Comparison of ENCODE assay signal across 8 cellular contexts in the genomic region with DNA sequence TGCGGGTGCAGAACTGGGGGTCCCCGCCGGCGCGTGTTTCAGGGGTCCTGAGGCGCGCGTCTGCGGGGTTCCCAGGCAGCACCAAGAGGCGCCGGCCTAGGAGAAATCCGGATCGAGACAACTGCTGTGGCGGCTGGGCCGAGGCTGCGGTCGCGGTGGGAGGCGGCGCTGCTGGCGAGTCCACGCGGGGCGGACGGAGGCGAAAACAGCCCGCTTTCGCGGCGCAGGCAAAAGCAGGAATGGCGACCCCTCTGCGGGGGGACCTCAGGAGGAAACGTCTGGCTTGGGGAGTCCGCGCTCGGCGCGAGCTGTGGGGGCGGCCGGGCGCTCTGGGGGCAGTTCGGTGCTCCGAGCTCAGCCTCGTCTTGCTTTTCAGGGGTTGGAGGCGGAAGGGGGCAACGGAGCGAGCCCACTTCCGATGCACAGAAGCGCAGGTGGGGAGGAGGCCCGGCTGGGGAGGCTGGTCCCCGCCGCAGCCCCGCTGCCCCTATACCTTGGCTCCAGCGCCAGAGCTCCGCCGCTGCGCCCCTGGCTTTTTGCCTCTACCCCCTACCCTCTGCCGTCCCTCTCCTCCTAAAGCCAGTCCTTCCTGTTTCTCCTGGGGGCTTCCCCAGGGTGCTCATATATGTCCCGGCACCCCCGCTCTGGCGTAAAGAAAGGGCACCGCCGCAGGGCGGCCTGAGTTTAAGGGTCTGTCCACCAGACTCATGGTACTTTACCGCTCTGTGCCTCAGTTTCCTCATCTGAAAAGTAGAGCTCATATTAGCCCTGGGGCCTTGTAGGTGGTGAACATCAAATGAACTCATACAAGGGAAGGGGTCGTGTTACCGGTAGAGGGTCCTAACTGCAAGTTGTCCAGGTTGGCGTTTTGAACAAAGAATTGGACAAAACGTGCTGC.
A peak's percentile ranks its signal among the peaks of the same experiment; 100 is the strongest.
DNase-seq lines count a peak whose midpoint lies in the region; ATAC-seq and TF ChIP-seq lines count a peak whose summit lies in the region.

No MANE protein-coding gene starts in this region.

- no peaks in the 10 kb centered on the region for H3K9me3 Mint-ChIP-seq in activated CD4-positive, alpha-beta T cell treated with anti-CD3 and anti-CD28 coated beads, Interleukin-2, amount 10 ng/mL, durations not matched to agents 24 days and 14 days
- H3K9me3 Mint-ChIP-seq in mesothelial cell of epicardium, result no peaks in the 10 kb centered on the region

- H3K36me3 Mint-ChIP-seq in activated CD4-positive, alpha-beta T cell treated with anti-CD3 and anti-CD28 coated beads, Interleukin-2, amount 10 ng/mL, durations not matched to agents 24 days and 14 days (ENCODE audit: low read depth), result peaks cover 3% of the 10 kb centered on the region
- H3K36me3 Mint-ChIP-seq in mesothelial cell of epicardium, result no peaks in the 10 kb centered on the region

- H3K27me3 Mint-ChIP-seq in activated CD4-positive, alpha-beta T cell treated with anti-CD3 and anti-CD28 coated beads, Interleukin-2, amount 10 ng/mL, durations not matched to agents 24 days and 14 days, result peaks cover 14% of the 10 kb centered on the region
- H3K27me3 Mint-ChIP-seq in mesothelial cell of epicardium (ENCODE audit: low read depth), result peaks cover 61% of the 10 kb centered on the region

- intact Hi-C loops in activated CD4-positive, alpha-beta T cell treated with anti-CD3 and anti-CD28 coated beads, Interleukin-2, amount 10 ng/mL, durations not matched to agents 24 days and 14 days (cut with micrococcal nuclease), result loop anchor here (5.0 kb wide), 1 partner anchor 190 kb away; a partner anchor contains a TSS

- no peak for TF ChIP-seq POLR2A in tibial nerve (IDR thresholded peaks at IDR 0.05)

- peak overlapping the region; percentile 93 for H3K27ac Mint-ChIP-seq in activated CD4-positive, alpha-beta T cell treated with anti-CD3 and anti-CD28 coated beads, Interleukin-2, amount 10 ng/mL, durations not matched to agents 24 days and 14 days
- no peak overlapping the region for H3K27ac Mint-ChIP-seq in mesothelial cell of epicardium

- H3K4me3 ChIP-seq in HUES6 (ENCODE audit: low read depth, low read length) (peak overlapping the region; percentile 53; the same call in 1 of the 2 replicates), endocrine pancreas (ENCODE audit: control insufficient read depth, insufficient read depth, low read length) (peak overlapping the region; percentile 45), tibial nerve (peak overlapping the region; percentile 38 to 64 (median 55))

- peak overlapping the region; percentile 99 for H3K4me3 Mint-ChIP-seq in activated CD4-positive, alpha-beta T cell treated with anti-CD3 and anti-CD28 coated beads, Interleukin-2, amount 10 ng/mL, durations not matched to agents 24 days and 14 days
- peak overlapping the region; percentile 73 for H3K4me3 Mint-ChIP-seq in mesothelial cell of epicardium

- no peak overlapping the region for H3K27ac ChIP-seq in HUES6 (ENCODE audit: low read depth, low read length)
- peak overlapping the region; percentile 9 to 74 (median 55) for H3K27ac ChIP-seq in tibial nerve

- H3K36me3 ChIP-seq in HUES6 (ENCODE audit: control insufficient read depth, insufficient read depth, low read length) (no peaks in the 10 kb centered on the region), endocrine pancreas (ENCODE audit: control insufficient read depth, insufficient read depth, low read length) (no peaks in the 10 kb centered on the region), tibial nerve (no peaks in the 10 kb centered on the region)

- no peak for ATAC-seq in HG02588 (IDR thresholded peaks at IDR 0.05; ENCODE audit: unreplicated experiment)

- H3K27me3 ChIP-seq in HUES6 (ENCODE audit: control insufficient read depth, insufficient read depth, low read length) (peaks cover 18% of the 10 kb centered on the region; the same call in 1 of the 2 replicates), endocrine pancreas (ENCODE audit: control insufficient read depth, insufficient read depth, low read length) (no peaks in the 10 kb centered on the region), tibial nerve (peaks cover 0 to 16% of the 10 kb centered on the region in 2 donors)

- TF ChIP-seq EP300 in tibial nerve (IDR thresholded peaks at IDR 0.05), result no peak

- H3K9me3 ChIP-seq in HUES6 (ENCODE audit: control insufficient read depth, insufficient read depth, low read depth, low read length), result peaks cover 15% of the 10 kb centered on the region
- no peaks in the 10 kb centered on the region for H3K9me3 ChIP-seq in endocrine pancreas (ENCODE audit: control insufficient read depth, low read length)
- no peaks in the 10 kb centered on the region for H3K9me3 ChIP-seq in tibial nerve

- no peaks in the 10 kb centered on the region for H3K4me1 ChIP-seq in HUES6 (ENCODE audit: control insufficient read depth, insufficient read depth, low read length)
- no peaks in the 10 kb centered on the region for H3K4me1 ChIP-seq in endocrine pancreas (ENCODE audit: control insufficient read depth, insufficient read depth, low read length)
- H3K4me1 ChIP-seq in tibial nerve, result peaks cover 0 to 14% (median 0%) of the 10 kb centered on the region in 4 donors

- no peak overlapping the region for H3K9ac ChIP-seq in HUES6 (ENCODE audit: low read length)
- H3K9ac ChIP-seq in endocrine pancreas (ENCODE audit: control insufficient read depth, insufficient read depth, low read length), result no peak overlapping the region

- DNase-seq in SIG-M5 treated with dmso at 0.1 percent for 504 hours (lab: John Stamatoyannopoulos, UW; ENCODE audit: unreplicated experiment) (peak; percentile 31), SIG-M5 (lab: John Stamatoyannopoulos, UW) (no peak), mesothelial cell of epicardium (ENCODE audit: low spot score in 2 of 2, unreplicated experiment in 2 of 2) (peak in 1 of 2 experiments; percentile 64), tibial nerve (ENCODE audit: low spot score in 2 of 2) (no peak)
- peak; percentile 83 for DNase-seq in activated CD4-positive, alpha-beta T cell treated with anti-CD3 and anti-CD28 coated beads, Interleukin-2, amount 10 ng/mL, durations not matched to agents 24 days and 14 days

- H3K4me1 Mint-ChIP-seq in activated CD4-positive, alpha-beta T cell treated with anti-CD3 and anti-CD28 coated beads, Interleukin-2, amount 10 ng/mL, durations not matched to agents 24 days and 14 days, result peaks cover 15% of the 10 kb centered on the region
- H3K4me1 Mint-ChIP-seq in mesothelial cell of epicardium, result peaks cover 3% of the 10 kb centered on the region

- 11 to 13% methylated on average over 63 to 69 of the region's 69 CpGs for WGBS in tibial nerve, 2 donors

- TF ChIP-seq CTCF in mesothelial cell of epicardium (IDR thresholded peaks at IDR 0.05; ENCODE audit: unreplicated experiment) (no peak), tibial nerve (IDR thresholded peaks at IDR 0.05) (no peak)

Comparison
In these comparisons a context has a peak if more than half of its experiments do, and no peak if none do; other contexts are left out.
1. DNase-seq: peak in SIG-M5 treated with dmso at 0.1 percent for 504 hours (single experiment) and activated CD4-positive, alpha-beta T cell treated with anti-CD3 and anti-CD28 coated beads, Interleukin-2, amount 10 ng/mL, durations not matched to agents 24 days and 14 days (single experiment); none in SIG-M5 (single experiment) and tibial nerve (0 of 2).
2. Peak in every context shown above with its lines, with median percentiles within 50 percentile points of each other: H3K4me3 ChIP-seq.